Comparison of ENCODE assay signal across 19 cellular contexts in genomic region chr6:160393966-160394653, GRCh38. TPM values are rescaled to one million over a fixed set of nuclear protein-coding genes. Genes with fewer than 3 reads are reported as not detected.
DNase-seq lines count a peak whose midpoint lies in the region; ATAC-seq and TF ChIP-seq lines count a peak whose summit lies in the region.
"Had no signal": no experiment of that assay in that cellular context is flagged by ENCODE, and none has a peak within 500 bp of the region (broad histone marks: within the 10 kb centered on the region; RNA-seq: fewer than 3 reads in every experiment).

No MANE protein-coding gene starts in this region.

- H3K4me1 Mint-ChIP-seq in CD14-positive monocyte = no peaks in the 10 kb centered on the region

- peak overlapping the region; percentile 34 for H3K4me2 ChIP-seq in smooth muscle cell

- DNase-seq in choroid plexus epithelial cell (ENCODE audit: low read depth) (peak; percentile 47), islet precursor cell (peak; percentile 79), smooth muscle cell (lab: John Stamatoyannopoulos, UW; ENCODE audit: unreplicated experiment) (peak; percentile 5), CD14-positive monocyte (ENCODE audit: low spot score) (no peak), NCI-H1092 (lab: John Stamatoyannopoulos, UW) (no peak)
- DNase-seq in activated CD4-positive, CD25-positive, alpha-beta regulatory T cell (lab: John Stamatoyannopoulos, UW) = no peak
- DNase-seq: activated B cell treated with CpG ODN at 0.5 μM for 24 hours; activated CD8-positive, alpha-beta memory T cell treated with anti-CD3 and anti-CD28 coated beads, Interleukin-2, amount 50 U/mL, for 4 hours; activated naive CD4-positive, alpha-beta T cell treated with Interleukin-2 at 50 U/mL for 16 hours; effector memory CD4-positive, alpha-beta T cell; GM23248; kidney glomerular epithelial cell; NCI-H774; RPMI8226; T-cell; trophoblast cell had no signal

- no peaks in the 10 kb centered on the region for H3K9me3 ChIP-seq in HEK293 (ENCODE audit: control insufficient read depth, insufficient read depth, low read depth, low read length)
- H3K9me3 ChIP-seq in smooth muscle cell (replicated peaks; ENCODE audit: low read depth) = no peaks in the 10 kb centered on the region

- no peak overlapping the region for H3K9ac ChIP-seq in smooth muscle cell (ENCODE audit: low read depth)
- H3K9ac ChIP-seq: GM23248 had no signal

- intact Hi-C loops in CD14-positive monocyte (cut with micrococcal nuclease) = no loop called here

- no peaks in the 10 kb centered on the region for H3K27me3 ChIP-seq in smooth muscle cell (ENCODE audit: low read depth)

- 23% methylated on average over 7 of the region's 7 CpGs for WGBS in smooth muscle cell (ENCODE audit: low lambda C conversion rate)

- H3K27me3 Mint-ChIP-seq in CD14-positive monocyte (ENCODE audit: low read depth in 3 of 3) = peaks cover 0 to 4% (median 2%) of the 10 kb centered on the region in 3 donors
- H3K27me3 Mint-ChIP-seq: brain had no signal

- no peak overlapping the region for H2AFZ ChIP-seq in smooth muscle cell (ENCODE audit: low read depth)
- H2AFZ ChIP-seq: GM23248 had no signal

- H3K27ac ChIP-seq in HEK293 (ENCODE audit: extremely low read depth, low read depth, low read length) (no peak overlapping the region), smooth muscle cell (ENCODE audit: low read depth) (peak overlapping the region; percentile 73)
- H3K27ac ChIP-seq: GM23248 had no signal

- TF ChIP-seq CTCF in HEK293 (tag by site-specific recombination; IDR thresholded peaks at IDR 0.05) = no peak
- no peak for TF ChIP-seq CTCF in choroid plexus epithelial cell (conservative IDR thresholded peaks at IDR 0.05; ENCODE audit: low read depth, low read length)
- TF ChIP-seq CTCF in smooth muscle cell (IDR thresholded peaks at IDR 0.05; ENCODE audit: borderline replicate concordance, insufficient read depth, poor library complexity, severe bottlenecking) = no peak
- TF ChIP-seq CTCF in CD14-positive monocyte (IDR thresholded peaks at IDR 0.05) = no peak

- no peaks in the 10 kb centered on the region for H3K36me3 Mint-ChIP-seq in CD14-positive monocyte
- H3K36me3 Mint-ChIP-seq: brain, T-cell had no signal

- no peak for ATAC-seq in GM21619 (IDR thresholded peaks at IDR 0.05; ENCODE audit: unreplicated experiment)
- ATAC-seq: T-cell had no signal

- H4K20me1 ChIP-seq in smooth muscle cell (ENCODE audit: low read depth) = peaks cover 19% of the 10 kb centered on the region

- peaks cover 47% of the 10 kb centered on the region for H3K79me2 ChIP-seq in smooth muscle cell (ENCODE audit: low read depth)

- CTCF ChIA-PET in HEK293 (lab: Yijun Ruan, JAX) = no interaction called here

- peaks cover 3% of the 10 kb centered on the region; the same call in 1 of the 2 replicates for H3K4me1 ChIP-seq in HEK293 (ENCODE audit: control insufficient read depth, insufficient read depth, low read length)
- peaks cover 6% of the 10 kb centered on the region for H3K4me1 ChIP-seq in smooth muscle cell (ENCODE audit: low read depth)

- H3K27ac Mint-ChIP-seq in CD14-positive monocyte = no peak overlapping the region
- H3K27ac Mint-ChIP-seq: activated B cell treated with CpG ODN at 0.5 μM for 24 hours, T-cell had no signal

- POLR2A ChIA-PET in HEK293 (lab: Yijun Ruan, JAX) = no interaction called here

- H3K4me3 ChIP-seq in HEK293 (ENCODE audit: low read depth, low read length) (no peak overlapping the region), choroid plexus epithelial cell (ENCODE audit: low read depth, low read length) (no peak overlapping the region), smooth muscle cell (no peak overlapping the region)
- H3K4me3 ChIP-seq: GM23248 had no signal

- peaks cover 23% of the 10 kb centered on the region for H3F3A ChIP-seq in smooth muscle cell (ENCODE audit: low read depth)

- H3K9me3 Mint-ChIP-seq in CD14-positive monocyte = peaks cover 0 to 2% (median 0%) of the 10 kb centered on the region in 7 donors

- no peak overlapping the region for H3K4me3 Mint-ChIP-seq in CD14-positive monocyte
- H3K4me3 Mint-ChIP-seq: activated B cell treated with CpG ODN at 0.5 μM for 24 hours, brain, T-cell had no signal

- H3K36me3 ChIP-seq in HEK293 (ENCODE audit: control insufficient read depth in 2 of 2, insufficient read depth in 1 of 2, low read length in 2 of 2) (no peaks in the 10 kb centered on the region), smooth muscle cell (ENCODE audit: low read depth) (peaks cover 3% of the 10 kb centered on the region)

TF ChIP-seq in HEK293, 187 proteins besides CTCF, POLR2A, EP300 and RAD21:
- TF ChIP-seq ZNF16 (tag by site-specific recombination; IDR thresholded peaks at IDR 0.05; ENCODE audit: low read depth) = no peak
- TF ChIP-seq ZNF513 (tag by site-specific recombination; IDR thresholded peaks at IDR 0.05) = no peak
- no peak for TF ChIP-seq ZNF18 (tag by site-specific recombination; IDR thresholded peaks at IDR 0.05)
- no peak for TF ChIP-seq ATF2 (tag by site-specific recombination; IDR thresholded peaks at IDR 0.05; ENCODE audit: low read depth)
- TF ChIP-seq PRDM1 (tag by site-specific recombination; IDR thresholded peaks at IDR 0.05) = no peak
- TF ChIP-seq HOXD13 (CRISPR knock-in tag; IDR thresholded peaks at IDR 0.05; ENCODE audit: borderline replicate concordance) = peak; percentile 86; the same call in 1 of the 2 replicates
- no peak for TF ChIP-seq ZSCAN18 (tag by site-specific recombination; IDR thresholded peaks at IDR 0.05)
- no peak for TF ChIP-seq SCRT2 (tag by site-specific recombination; IDR thresholded peaks at IDR 0.05)
- no peak for TF ChIP-seq ZFP3 (tag by site-specific recombination; IDR thresholded peaks at IDR 0.05; ENCODE audit: low read depth)
- no peak for TF ChIP-seq ZNF184 (tag by site-specific recombination; IDR thresholded peaks at IDR 0.05)
- TF ChIP-seq ZNF645 (tag by site-specific recombination; IDR thresholded peaks at IDR 0.05) = no peak
- TF ChIP-seq ZNF341 (tag by site-specific recombination; IDR thresholded peaks at IDR 0.05; ENCODE audit: low read depth) = no peak
- no peak for TF ChIP-seq GLIS2 (tag by site-specific recombination; IDR thresholded peaks at IDR 0.05)
- TF ChIP-seq ZNF558 (tag by site-specific recombination; IDR thresholded peaks at IDR 0.05) = no peak
- TF ChIP-seq SETDB1 (IDR thresholded peaks at IDR 0.05; ENCODE audit: insufficient read length, low read length) = peak; percentile 36

RNA-seq across cellular contexts. Expression of gene SLC22A3, which starts 45.9 kb away (rescaled TPM):
- 68.7 and 69.5 TPM in 2 replicates for total RNA-seq in smooth muscle cell
- polyA plus RNA-seq in smooth muscle cell (39.8 and 59.5 TPM in 2 replicates), CD14-positive monocyte (not detected)
- total RNA-seq: activated B cell treated with CpG ODN at 0.5 μM for 24 hours, GM23248 had no signal
- polyA plus RNA-seq: GM23248 had no signal

Comparison
In these comparisons a context has a peak if more than half of its experiments do, and no peak if none do; other contexts are left out.
1. DNase-seq: peak in choroid plexus epithelial cell (single experiment), islet precursor cell (single experiment) and smooth muscle cell (single experiment); none in activated CD4-positive, CD25-positive, alpha-beta regulatory T cell (0 of 4), CD14-positive monocyte (single experiment) and NCI-H1092 (single experiment).
2. RNA of gene SLC22A3, which starts 45.9 kb away (polyA plus RNA-seq): 39.8 to 59.5 TPM in smooth muscle cell; not detected in CD14-positive monocyte; every median in the first group is over 10 times any median in the second.